ENCODE assay signal across 15 cellular contexts in genomic region chr5:80698369-80698768, GRCh38. TPM values are rescaled to one million over a fixed set of nuclear protein-coding genes. Genes with fewer than 3 reads are reported as not detected.
DNase-seq lines count a peak whose midpoint lies in the region; ATAC-seq and TF ChIP-seq lines count a peak whose summit lies in the region.
"Had no signal": no experiment of that assay in that cellular context is flagged by ENCODE, and none has a peak within 500 bp of the region (broad histone marks: within the 10 kb centered on the region; RNA-seq: fewer than 3 reads in every experiment).

No MANE protein-coding gene starts in this region.

- no peaks in the 10 kb centered on the region for H3K79me1 ChIP-seq in H9 (ENCODE audit: insufficient read depth, low read depth, low read length, poor library complexity, severe bottlenecking)

- peak overlapping the region in 2 of 3 experiments; percentile 20 to 44; a peak in 2 of 7 replicates for H3K27ac Mint-ChIP-seq in H9
- peak overlapping the region; percentile 49; the same call in 1 of the 2 replicates for H3K27ac Mint-ChIP-seq in WTC11

- no peak overlapping the region for H2BK12ac ChIP-seq in H9 (ENCODE audit: insufficient read length, low read depth, low read length)

- H3K27ac ChIP-seq in H9 (ENCODE audit: insufficient read length, low read depth, low read length) = no peak overlapping the region

- H4K5ac ChIP-seq in H9 (ENCODE audit: insufficient read length, low read depth, low read length) = no peak overlapping the region

- H2BK120ac ChIP-seq in H9 (ENCODE audit: low read depth, low read length, poor library complexity, severe bottlenecking) = no peak overlapping the region

- CTCF ChIA-PET in WTC11 (lab: Charles Lee) = no interaction called here

- H2BK5ac ChIP-seq in H9 (ENCODE audit: insufficient read length, low read length) = no peak overlapping the region

- H3K23me2 ChIP-seq in H9 (ENCODE audit: insufficient read length, low read depth, low read length, poor library complexity, severe bottlenecking) = no peaks in the 10 kb centered on the region

- H3K4ac ChIP-seq in H9 (ENCODE audit: low read depth, low read length) = no peak overlapping the region

- H2BK15ac ChIP-seq in H9 (ENCODE audit: low read depth, low read length) = no peak overlapping the region

- H3K4me2 ChIP-seq in H9 (ENCODE audit: insufficient read depth, insufficient read length, low read length) = no peak overlapping the region

- H3K27me3 Mint-ChIP-seq in H9 (ENCODE audit: low read depth) (no peaks in the 10 kb centered on the region), WTC11 (ENCODE audit: low read depth) (no peaks in the 10 kb centered on the region)
- H3K27me3 Mint-ChIP-seq: CD4-positive, alpha-beta memory T cell had no signal

- ATAC-seq in WTC11 = no peak
- ATAC-seq in esophagus mucosa = peak; percentile 83
- ATAC-seq in HG03135 (IDR thresholded peaks at IDR 0.05; ENCODE audit: unreplicated experiment) = no peak

- H2BK20ac ChIP-seq in H9 (ENCODE audit: low read depth, low read length, poor library complexity, severe bottlenecking) = no peak overlapping the region

- no peak overlapping the region for H3K18ac ChIP-seq in H9 (ENCODE audit: insufficient read length, low read depth, low read length)

- no peak overlapping the region for H4K8ac ChIP-seq in H9 (replicated peaks; ENCODE audit: insufficient read length, low read depth, low read length)

- no peaks in the 10 kb centered on the region for H3K9me3 ChIP-seq in H9 (ENCODE audit: control insufficient read depth, low read depth, low read length)

- H3K27me3 ChIP-seq in H9 (ENCODE audit: insufficient read depth, low read length) = no peaks in the 10 kb centered on the region

- no peak overlapping the region for H3K14ac ChIP-seq in H9 (ENCODE audit: insufficient read depth, low read length)

- no peak overlapping the region for H3K23ac ChIP-seq in H9 (ENCODE audit: insufficient read length, low read depth, low read length)

- H3K4me1 Mint-ChIP-seq in H9 (peaks cover 0 to 9% of the 10 kb centered on the region in 2 experiments; a peak in 2 of 4 replicates), WTC11 (peaks cover 14% of the 10 kb centered on the region)

- 0 out of 7 replicates have a peak, but pooled peaks cover 0 to 3% (median 1%) of the 10 kb centered on the region in 3 experiments for H3K36me3 Mint-ChIP-seq in H9 (ENCODE audit: insufficient read depth in 1 of 3, low read depth in 3 of 3)
- H3K36me3 Mint-ChIP-seq in WTC11 = no peaks in the 10 kb centered on the region; the same call in 1 of the 2 replicates

- no peak overlapping the region for H4K91ac ChIP-seq in H9 (ENCODE audit: insufficient read length, low read depth, low read length)

- H3K79me2 ChIP-seq in H9 (ENCODE audit: insufficient read depth, low read length) = no peaks in the 10 kb centered on the region

- WGBS in H9 (ENCODE audit: extremely low coverage, insufficient read length, low lambda C conversion rate) = no CpG with 5 or more reads among the region's 5 CpGs

- no peak overlapping the region for H2AFZ ChIP-seq in H9 (ENCODE audit: low read length)

- no peak overlapping the region for H3K56ac ChIP-seq in H9 (ENCODE audit: insufficient read length, low read depth, low read length)

- H3K9ac ChIP-seq in H9 (ENCODE audit: extremely low read depth, insufficient read length, low read length) = no peak overlapping the region

- TF ChIP-seq CTCF in H9 (conservative IDR thresholded peaks at IDR 0.05) (no peak), WTC11 (IDR thresholded peaks at IDR 0.05) (no peak)

- DNase-seq in H9 (no peak), WTC11 (ENCODE audit: low spot score) (no peak), GM19240 (ENCODE audit: insufficient read length, low spot score) (no peak)
- no peak for DNase-seq in stimulated activated CD4-positive, alpha-beta T cell treated with anti-CD3 and anti-CD28 coated beads, Interleukin-4, amount 100 ng/mL, for 1 hour
- DNase-seq: C1 segment of cervical spinal cord; Calu3; CD4-positive, alpha-beta memory T cell; COR-L47; DMS53; DMS79 treated with DMSO at 0.1 percent for 48 hours; GF-D8; GOT3; HCEC 1CT had no signal

- no peaks in the 10 kb centered on the region for H3K9me3 Mint-ChIP-seq in H9
- no peaks in the 10 kb centered on the region for H3K9me3 Mint-ChIP-seq in WTC11
- H3K9me3 Mint-ChIP-seq: CD4-positive, alpha-beta memory T cell had no signal

- no peak overlapping the region for H3T11ph ChIP-seq in H9 (ENCODE audit: low read length)

- no peak overlapping the region for H2AK5ac ChIP-seq in H9 (ENCODE audit: insufficient read length, low read length)

- H3K4me1 ChIP-seq in H9 (ENCODE audit: insufficient read depth, low read length) = no peaks in the 10 kb centered on the region; the same call in 1 of the 2 replicates

- POLR2A ChIA-PET in WTC11 (lab: Charles Lee) = no interaction called here

- no peaks in the 10 kb centered on the region for H4K20me1 ChIP-seq in H9 (ENCODE audit: control insufficient read depth, insufficient read depth, insufficient read length)

- no peak overlapping the region for H3K4me3 Mint-ChIP-seq in H9
- no peak overlapping the region for H3K4me3 Mint-ChIP-seq in WTC11
- H3K4me3 Mint-ChIP-seq: CD4-positive, alpha-beta memory T cell had no signal

TF ChIP-seq in WTC11, 78 proteins besides CTCF, POLR2A, EP300 and RAD21:
- TF ChIP-seq SMAD3 (CRISPR knock-in tag; IDR thresholded peaks at IDR 0.05; ENCODE audit: borderline replicate concordance) = no peak
- no peak for TF ChIP-seq NR3C1 (CRISPR knock-in tag; conservative IDR thresholded peaks at IDR 0.05; ENCODE audit: low read depth)
- TF ChIP-seq ZMAT4 (CRISPR knock-in tag; IDR thresholded peaks at IDR 0.05) = no peak
- TF ChIP-seq NFE2L1 (CRISPR knock-in tag; IDR thresholded peaks at IDR 0.05) = no peak
- TF ChIP-seq TCF7 (CRISPR knock-in tag; IDR thresholded peaks at IDR 0.05; ENCODE audit: low read depth) = no peak
- TF ChIP-seq, protein P1, sequence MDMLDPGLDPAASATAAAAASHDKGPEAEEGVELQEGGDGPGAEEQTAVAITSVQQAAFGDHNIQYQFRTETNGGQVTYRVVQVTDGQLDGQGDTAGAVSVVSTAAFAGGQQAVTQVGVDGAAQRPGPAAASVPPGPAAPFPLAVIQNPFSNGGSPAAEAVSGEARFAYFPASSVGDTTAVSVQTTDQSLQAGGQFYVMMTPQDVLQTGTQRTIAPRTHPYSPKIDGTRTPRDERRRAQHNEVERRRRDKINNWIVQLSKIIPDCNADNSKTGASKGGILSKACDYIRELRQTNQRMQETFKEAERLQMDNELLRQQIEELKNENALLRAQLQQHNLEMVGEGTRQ (CRISPR knock-in tag; IDR thresholded peaks at IDR 0.05) = no peak
- TF ChIP-seq ZNF138 (CRISPR knock-in tag; conservative IDR thresholded peaks at IDR 0.05) = no peak
- no peak for TF ChIP-seq SP1 (CRISPR knock-in tag; conservative IDR thresholded peaks at IDR 0.05)
- no peak for TF ChIP-seq ZNF416 (CRISPR knock-in tag; IDR thresholded peaks at IDR 0.05)
- TF ChIP-seq PRRX2 (CRISPR knock-in tag; IDR thresholded peaks at IDR 0.05) = no peak
- TF ChIP-seq RELA (CRISPR knock-in tag; IDR thresholded peaks at IDR 0.05; ENCODE audit: borderline replicate concordance) = no peak
- TF ChIP-seq ATF1 (CRISPR knock-in tag; IDR thresholded peaks at IDR 0.05) = no peak

RNA-seq across cellular contexts. Expression of gene DHFR, which starts 43.6 kb away (rescaled TPM):
- total RNA-seq in H9 (2021) (70.6 and 72.2 TPM in 2 replicates), WTC11 (2021) (64.0 to 68.0 TPM (median 64.4 TPM) in 3 replicates), esophagus mucosa (15.2 TPM)

RNA-seq across cellular contexts. Expression of gene MSH3, which starts 43.9 kb away (rescaled TPM):
- total RNA-seq in H9 (2021) (16.7 and 17.3 TPM in 2 replicates), WTC11 (2021) (14.6 to 17.6 TPM (median 16.7 TPM) in 3 replicates), esophagus mucosa (11.4 TPM)
